In the genomic region with DNA sequence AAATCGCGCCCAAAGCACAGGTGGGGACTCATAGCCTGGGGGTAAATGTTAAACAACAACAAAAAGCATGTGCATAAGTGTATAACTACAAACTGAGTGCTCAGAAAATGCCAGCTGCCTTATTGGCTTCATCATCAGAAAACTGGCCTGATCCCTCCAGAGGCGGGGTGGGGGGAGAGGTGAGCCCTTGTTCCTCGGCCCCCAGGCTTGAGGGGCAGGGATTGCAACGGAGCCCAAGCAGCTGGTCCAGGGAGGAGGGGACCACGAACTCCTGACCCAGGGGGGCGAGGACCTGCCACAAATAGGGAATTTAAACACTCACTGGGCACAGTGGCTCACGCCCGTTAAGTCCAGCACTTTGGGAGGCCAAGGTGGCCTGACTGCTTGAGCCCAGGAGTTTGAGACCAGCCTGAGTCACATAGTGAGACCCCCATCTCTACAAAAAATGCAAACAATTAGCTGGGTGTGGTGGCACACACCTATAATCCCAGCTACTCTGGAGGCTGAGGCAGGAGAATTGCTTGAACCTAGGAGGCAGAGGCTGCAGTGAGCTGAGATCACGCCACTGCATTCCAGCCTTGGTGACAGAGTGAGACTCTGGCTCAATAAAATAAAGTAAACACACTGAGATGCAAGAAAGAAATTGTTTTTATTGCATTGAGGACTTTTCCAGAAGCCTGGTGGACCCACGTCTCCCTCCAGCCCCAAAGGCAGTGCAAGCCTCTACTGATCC, we compare ENCODE assay signal across 1 cellular context.
TF ChIP-seq lines count a peak whose summit lies in the region.

No MANE protein-coding gene starts in this region.

TF ChIP-seq in endothelial cell of umbilical vein, 7 proteins besides CTCF, POLR2A, EP300 and RAD21:
- no peak for TF ChIP-seq JUN (IDR thresholded peaks at IDR 0.05; ENCODE audit: borderline replicate concordance, insufficient read depth, insufficient read length, low read depth)
- no peak for TF ChIP-seq MYC (IDR thresholded peaks at IDR 0.05; ENCODE audit: low read depth, low read length)
- TF ChIP-seq FOS (IDR thresholded peaks at IDR 0.05; ENCODE audit: borderline replicate concordance, insufficient read depth, low read length), result no peak
- TF ChIP-seq, protein P1, sequence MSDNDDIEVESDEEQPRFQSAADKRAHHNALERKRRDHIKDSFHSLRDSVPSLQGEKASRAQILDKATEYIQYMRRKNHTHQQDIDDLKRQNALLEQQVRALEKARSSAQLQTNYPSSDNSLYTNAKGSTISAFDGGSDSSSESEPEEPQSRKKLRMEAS (IDR thresholded peaks at IDR 0.05; ENCODE audit: insufficient read depth, insufficient read length), result no peak
- peak; percentile 25 for TF ChIP-seq POLR2AphosphoS5 (IDR thresholded peaks at IDR 0.05; ENCODE audit: insufficient read depth, low read depth, low read length)
- TF ChIP-seq GATA2 (IDR thresholded peaks at IDR 0.05; ENCODE audit: insufficient read depth, insufficient read length, low read depth, low read length), result no peak
